8 cellular contexts compared by ENCODE assay signal in the genomic region with DNA sequence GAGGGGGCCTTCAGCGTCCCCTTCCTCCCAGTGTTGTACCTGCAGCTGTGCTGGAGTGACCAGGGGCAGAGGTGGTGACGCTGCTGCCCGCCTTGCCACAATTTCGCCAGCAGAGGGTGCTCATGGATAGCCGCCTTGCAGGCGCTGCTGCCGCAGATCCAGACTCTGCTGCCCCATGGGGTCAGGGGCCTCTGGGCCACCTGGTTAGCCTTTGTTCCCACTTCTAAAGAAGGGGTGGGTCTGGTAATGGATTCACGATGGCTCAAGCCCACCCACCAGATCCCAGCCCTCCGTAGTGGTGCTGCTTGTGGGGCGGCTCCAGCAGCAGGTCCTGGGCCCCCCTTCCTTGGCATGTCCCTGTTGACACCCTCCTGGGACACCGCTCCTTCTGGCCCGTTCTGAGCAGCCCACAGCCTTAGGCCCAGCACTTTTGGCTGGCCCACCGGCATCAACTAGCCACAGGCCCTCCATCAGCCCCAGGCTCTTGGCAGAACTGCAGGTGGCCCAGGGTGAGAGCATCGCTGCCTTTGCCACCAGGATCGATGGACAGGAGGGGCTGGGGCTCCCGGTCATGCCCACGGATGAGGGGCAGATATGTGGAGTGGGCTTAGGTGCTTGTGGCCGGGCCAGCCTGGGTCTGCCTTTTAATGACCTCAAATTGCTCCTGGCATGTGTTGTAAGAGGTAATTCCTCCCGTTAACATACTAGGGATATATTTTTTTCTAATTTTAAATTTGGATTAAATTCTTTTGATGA. TPM values are rescaled to one million over a fixed set of nuclear protein-coding genes. Genes with fewer than 3 reads are reported as not detected.
DNase-seq lines count a peak whose midpoint lies in the region; ATAC-seq and TF ChIP-seq lines count a peak whose summit lies in the region.

No MANE protein-coding gene starts in this region.

- no peak overlapping the region for H3K4me3 ChIP-seq in naive thymus-derived CD4-positive, alpha-beta T cell (ENCODE audit: low read length)
- no peak overlapping the region for H3K4me3 ChIP-seq in tibial artery

- no peak overlapping the region for H3K4me3 Mint-ChIP-seq in activated CD8-positive, alpha-beta T cell treated with anti-CD3 and anti-CD28 coated beads, Interleukin-2, amount 10 ng/mL, durations not matched to agents 7 days and 5 days
- H3K4me3 Mint-ChIP-seq in naive thymus-derived CD4-positive, alpha-beta T cell: no peak overlapping the region

- CTCF ChIA-PET in activated CD8-positive, alpha-beta T cell treated with anti-CD3 and anti-CD28 coated beads, Interleukin-2, amount 10 ng/mL, durations not matched to agents 7 days and 5 days (lab: Charles Lee): interaction anchor here (1.1 kb wide), 1 partner anchor 160 kb away, joined by 3 read pairs; no protein-coding TSS in a partner anchor
- CTCF ChIA-PET in naive thymus-derived CD4-positive, alpha-beta T cell (lab: Charles Lee): no interaction called here

- intact Hi-C loops in naive thymus-derived CD4-positive, alpha-beta T cell (cut with micrococcal nuclease): loop anchor here in 1 of 2 donors (10.0 kb wide), 1 partner anchor 646 kb away; no protein-coding TSS in a partner anchor
- intact Hi-C loops in tibial artery (cut with DNase I; ENCODE audit: low total_unique reads): no loop called here

- TF ChIP-seq CTCF in tibial artery (IDR thresholded peaks at IDR 0.05): peak; percentile 89 to 97

- H3K9me3 ChIP-seq in naive thymus-derived CD4-positive, alpha-beta T cell (ENCODE audit: control insufficient read depth in 2 of 3, low read length in 3 of 3): no peaks in the 10 kb centered on the region
- no peaks in the 10 kb centered on the region for H3K9me3 ChIP-seq in tibial artery

- DNase-seq in activated effector memory CD4-positive, alpha-beta T cell treated with anti-CD3 and anti-CD28 coated beads, Interleukin-2, amount 50 U/mL, for 16 hours: peak; percentile 70
- no peak for DNase-seq in activated effector memory CD4-positive, alpha-beta T cell treated with Interleukin-2 at 50 U/mL for 16 hours
- DNase-seq in NCI-H2227 (lab: John Stamatoyannopoulos, UW; ENCODE audit: unreplicated experiment) (peak; percentile 67), fibroblast of gingiva (ENCODE audit: low read depth) (peak; percentile 30), tibial artery (no peak), NCI-H510A treated with DMSO at 0.1 percent for 48 hours (lab: John Stamatoyannopoulos, UW) (no peak)
- peak; percentile 62 for DNase-seq in activated CD8-positive, alpha-beta T cell treated with anti-CD3 and anti-CD28 coated beads, Interleukin-2, amount 10 ng/mL, durations not matched to agents 7 days and 5 days
- DNase-seq in naive thymus-derived CD4-positive, alpha-beta T cell: peak in 6 of 9 donors; percentile 13 to 54 (median 26)

- H3K27me3 ChIP-seq in naive thymus-derived CD4-positive, alpha-beta T cell (ENCODE audit: control insufficient read depth in 2 of 2, insufficient read depth in 2 of 2, low read length in 2 of 2): no peaks in the 10 kb centered on the region
- no peaks in the 10 kb centered on the region for H3K27me3 ChIP-seq in tibial artery

- H3K27ac Mint-ChIP-seq in activated CD8-positive, alpha-beta T cell treated with anti-CD3 and anti-CD28 coated beads, Interleukin-2, amount 10 ng/mL, durations not matched to agents 7 days and 5 days: no peak overlapping the region
- no peak overlapping the region for H3K27ac Mint-ChIP-seq in naive thymus-derived CD4-positive, alpha-beta T cell

- no peaks in the 10 kb centered on the region for H3K4me1 Mint-ChIP-seq in activated CD8-positive, alpha-beta T cell treated with anti-CD3 and anti-CD28 coated beads, Interleukin-2, amount 10 ng/mL, durations not matched to agents 7 days and 5 days (ENCODE audit: low read depth)
- peaks cover 0 to 3% (median 0%) of the 10 kb centered on the region in 7 donors for H3K4me1 Mint-ChIP-seq in naive thymus-derived CD4-positive, alpha-beta T cell

- H3K36me3 Mint-ChIP-seq in activated CD8-positive, alpha-beta T cell treated with anti-CD3 and anti-CD28 coated beads, Interleukin-2, amount 10 ng/mL, durations not matched to agents 7 days and 5 days (ENCODE audit: low read depth): no peaks in the 10 kb centered on the region
- H3K36me3 Mint-ChIP-seq in naive thymus-derived CD4-positive, alpha-beta T cell: no peaks in the 10 kb centered on the region

- H3K36me3 ChIP-seq in naive thymus-derived CD4-positive, alpha-beta T cell (ENCODE audit: control insufficient read depth in 2 of 3, insufficient read depth in 3 of 3, low read length in 3 of 3): no peaks in the 10 kb centered on the region
- peaks cover 14 to 33% (median 24%) of the 10 kb centered on the region in 3 donors for H3K36me3 ChIP-seq in tibial artery

- H3K27me3 Mint-ChIP-seq in activated CD8-positive, alpha-beta T cell treated with anti-CD3 and anti-CD28 coated beads, Interleukin-2, amount 10 ng/mL, durations not matched to agents 7 days and 5 days (ENCODE audit: low read depth): no peaks in the 10 kb centered on the region
- no peaks in the 10 kb centered on the region for H3K27me3 Mint-ChIP-seq in naive thymus-derived CD4-positive, alpha-beta T cell

- no peaks in the 10 kb centered on the region for H3K9me3 Mint-ChIP-seq in activated CD8-positive, alpha-beta T cell treated with anti-CD3 and anti-CD28 coated beads, Interleukin-2, amount 10 ng/mL, durations not matched to agents 7 days and 5 days (ENCODE audit: insufficient read depth)
- peaks cover 0 to 1% (median 0%) of the 10 kb centered on the region in 11 donors for H3K9me3 Mint-ChIP-seq in naive thymus-derived CD4-positive, alpha-beta T cell

- no peaks in the 10 kb centered on the region for H3K4me1 ChIP-seq in naive thymus-derived CD4-positive, alpha-beta T cell (ENCODE audit: control insufficient read depth in 2 of 2, insufficient read depth in 2 of 2, low read length in 2 of 2)
- peaks cover 0 to 16% (median 6%) of the 10 kb centered on the region in 4 donors for H3K4me1 ChIP-seq in tibial artery

- H3K27ac ChIP-seq in naive thymus-derived CD4-positive, alpha-beta T cell (ENCODE audit: low read depth, low read length): no peak overlapping the region
- H3K27ac ChIP-seq in tibial artery: peak overlapping the region; percentile 16 to 34

- POLR2A ChIA-PET in activated CD8-positive, alpha-beta T cell treated with anti-CD3 and anti-CD28 coated beads, Interleukin-2, amount 10 ng/mL, durations not matched to agents 7 days and 5 days (lab: Charles Lee): no interaction called here
- POLR2A ChIA-PET in naive thymus-derived CD4-positive, alpha-beta T cell (lab: Charles Lee): no interaction called here

- peak; percentile 55 for ATAC-seq in activated CD8-positive, alpha-beta T cell treated with anti-CD3 and anti-CD28 coated beads, Interleukin-2, amount 10 ng/mL, durations not matched to agents 7 days and 5 days
- peak; percentile 52 for ATAC-seq in naive thymus-derived CD4-positive, alpha-beta T cell

RNA-seq across cellular contexts. Expression of gene COL5A1, which starts 57.2 kb away (rescaled TPM):
- total RNA-seq in activated CD8-positive, alpha-beta T cell treated with anti-CD3 and anti-CD28 coated beads, Interleukin-2, amount 10 ng/mL, durations not matched to agents 7 days and 5 days: under 1 TPM; 0.05 to 0.08 TPM
- total RNA-seq in naive thymus-derived CD4-positive, alpha-beta T cell: under 1 TPM; 0.16 to 0.56 (median 0.24) TPM
- polyA plus RNA-seq in naive thymus-derived CD4-positive, alpha-beta T cell: not detected

Comparison
In these comparisons a context has a peak if more than half of its experiments do, and no peak if none do; other contexts are left out.
1. DNase-seq: peak in activated effector memory CD4-positive, alpha-beta T cell treated with anti-CD3 and anti-CD28 coated beads, Interleukin-2, amount 50 U/mL, for 16 hours (single experiment), NCI-H2227 (single experiment), activated CD8-positive, alpha-beta T cell treated with anti-CD3 and anti-CD28 coated beads, Interleukin-2, amount 10 ng/mL, durations not matched to agents 7 days and 5 days (single experiment), fibroblast of gingiva (single experiment) and naive thymus-derived CD4-positive, alpha-beta T cell (6 of 9); none in activated effector memory CD4-positive, alpha-beta T cell treated with Interleukin-2 at 50 U/mL for 16 hours (single experiment), tibial artery (0 of 2) and NCI-H510A treated with DMSO at 0.1 percent for 48 hours (single experiment).